In genomic region chr5:93899026-93899600, GRCh38 we compare ENCODE assay signal across 8 cellular contexts.
A peak's percentile ranks its signal among the peaks of the same experiment; 100 is the strongest.
DNase-seq lines count a peak whose midpoint lies in the region; ATAC-seq and TF ChIP-seq lines count a peak whose summit lies in the region.

No MANE protein-coding gene starts in this region.

- POLR2A ChIA-PET in T-cell (lab: Charles Lee), result no interaction called here

- H3K9me3 Mint-ChIP-seq in T-cell, result no peaks in the 10 kb centered on the region

- TF ChIP-seq CTCF in C4-2B (conservative IDR thresholded peaks at IDR 0.05), result peak; percentile 84

- H3K27ac Mint-ChIP-seq in T-cell, result no peak overlapping the region

- peak; percentile 85 for ATAC-seq in GM19372 (IDR thresholded peaks at IDR 0.05; ENCODE audit: low read depth, unreplicated experiment)
- peak; percentile 66 for ATAC-seq in HG03521 (IDR thresholded peaks at IDR 0.05; ENCODE audit: unreplicated experiment)
- ATAC-seq in T-cell (replicated peaks in 1 of 4), result no peak

- H3K27me3 Mint-ChIP-seq in T-cell, result no peaks in the 10 kb centered on the region

- DNase-seq in dermis blood vessel endothelial cell (peak; percentile 32), posterior vena cava (ENCODE audit: low spot score) (no peak), T-cell (no peak)
- DNase-seq in activated T-cell treated with anti-CD3 and anti-CD28 coated beads, Interleukin-2, amount 50 U/mL, for 48 hours, result no peak
- DNase-seq in activated naive CD4-positive, alpha-beta T cell treated with Interleukin-2 at 50 U/mL for 16 hours, result no peak

- CTCF ChIA-PET in T-cell (lab: Charles Lee), result interaction anchor here (0.5 to 1.4 kb wide), 7 partner anchors 12 to 253 kb away, joined by 3 to 6 read pairs (median 3); no protein-coding TSS in a partner anchor

- intact Hi-C loops in posterior vena cava (cut with DNase I), result no loop called here

- H3K36me3 Mint-ChIP-seq in T-cell, result peaks cover 9% of the 10 kb centered on the region

- H3K4me3 Mint-ChIP-seq in T-cell, result no peak overlapping the region

- no peak overlapping the region for H3K27ac ChIP-seq in C4-2B

- no peaks in the 10 kb centered on the region for H3K4me1 Mint-ChIP-seq in T-cell

Comparison
In these comparisons a context has a peak if more than half of its experiments do, and no peak if none do; other contexts are left out.
1. ATAC-seq: peak in GM19372 (single experiment) and HG03521 (single experiment); none in T-cell (0 of 4).